Comparison of ENCODE assay signal across 13 cellular contexts in the genomic region with DNA sequence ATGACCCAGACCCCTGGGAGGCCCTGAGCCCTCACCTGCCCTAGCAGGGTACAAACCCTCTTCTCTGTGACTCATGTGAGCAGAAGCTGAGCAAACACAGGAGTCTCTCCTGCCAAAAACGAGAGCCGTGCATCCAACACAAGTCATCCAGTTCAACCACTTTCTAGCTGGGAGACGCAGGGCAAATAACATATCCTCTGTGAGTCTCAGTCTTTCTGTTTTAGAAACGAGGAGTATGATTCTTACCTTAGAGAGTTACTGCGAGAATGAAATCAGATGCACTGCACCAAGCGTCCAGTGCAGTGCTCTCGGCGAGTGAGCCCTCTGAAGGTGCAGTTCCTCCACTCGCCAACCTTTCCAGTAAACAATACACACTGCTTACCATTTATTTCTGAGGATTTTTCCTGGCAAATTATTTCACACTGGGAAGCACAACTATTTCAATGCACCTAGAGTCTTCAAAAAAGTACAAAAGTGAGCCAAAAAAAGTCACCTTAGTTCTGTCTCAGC.
DNase-seq lines count a peak whose midpoint lies in the region; ATAC-seq and TF ChIP-seq lines count a peak whose summit lies in the region.
"Had no signal": no experiment of that assay in that cellular context is flagged by ENCODE, and none has a peak within 500 bp of the region (broad histone marks: within the 10 kb centered on the region; RNA-seq: fewer than 3 reads in every experiment).

No MANE protein-coding gene starts in this region.

- no peak overlapping the region for H3K4me3 ChIP-seq in BLaER1 treated with 17β-estradiol and CSF1 and Interleukin-3, amounts not matched to agents 10 nM and 100 nM
- H3K4me3 ChIP-seq in PC-3 (ENCODE audit: low read length), result no peak overlapping the region; the same call in 1 of the 2 replicates
- H3K4me3 ChIP-seq: body of pancreas, dorsolateral prefrontal cortex had no signal

- H3K36me3 ChIP-seq in BLaER1 treated with 17β-estradiol and CSF1 and Interleukin-3, amounts not matched to agents 10 nM and 100 nM, result peaks cover 0 to 6% (median 0%) of the 10 kb centered on the region in 11 experiments; a peak in 1 of 22 replicates
- no peaks in the 10 kb centered on the region for H3K36me3 ChIP-seq in PC-3 (ENCODE audit: low read depth, low read length)

- no peaks in the 10 kb centered on the region for H3K79me2 ChIP-seq in PC-3 (ENCODE audit: low read length)

- H3K27me3 ChIP-seq in BLaER1 treated with 17β-estradiol and CSF1 and Interleukin-3, amounts not matched to agents 10 nM and 100 nM, result no peaks in the 10 kb centered on the region
- H3K27me3 ChIP-seq in PC-3 (ENCODE audit: low read length) (no peaks in the 10 kb centered on the region), foreskin keratinocyte (no peaks in the 10 kb centered on the region)
- H3K27me3 ChIP-seq: body of pancreas, dorsolateral prefrontal cortex had no signal

- ATAC-seq in PC-3 (peak; percentile 32), foreskin keratinocyte (peak; percentile 56), omental fat pad (ENCODE audit: low FRiP score) (no peak)
- ATAC-seq: body of pancreas; stimulated activated naive CD8-positive, alpha-beta T cell treated with anti-CD3 and anti-CD28 coated beads, Interleukin-15, amount 100 ng/mL, for 72 hours had no signal

- H3K9me3 ChIP-seq in BLaER1 treated with 17β-estradiol and CSF1 and Interleukin-3, amounts not matched to agents 10 nM and 100 nM (replicated peaks in 1 of 11), result peaks cover 17 to 29% (median 24%) of the 10 kb centered on the region in 11 experiments
- H3K9me3 ChIP-seq in PC-3 (ENCODE audit: low read length), result no peaks in the 10 kb centered on the region

- H3K27ac ChIP-seq in BLaER1 treated with 17β-estradiol and CSF1 and Interleukin-3, amounts not matched to agents 10 nM and 100 nM, result no peak overlapping the region
- H3K27ac ChIP-seq in PC-3 (ENCODE audit: low read length) (no peak overlapping the region), foreskin keratinocyte (no peak overlapping the region), substantia nigra (ENCODE audit: low read depth, low read length, poor library complexity, severe bottlenecking) (no peak overlapping the region)
- H3K27ac ChIP-seq: body of pancreas had no signal

- H3K4me1 ChIP-seq in BLaER1 treated with 17β-estradiol and CSF1 and Interleukin-3, amounts not matched to agents 10 nM and 100 nM, result peaks cover 0 to 11% (median 9%) of the 10 kb centered on the region in 10 experiments; a peak in 13 of 20 replicates
- H3K4me1 ChIP-seq in PC-3 (ENCODE audit: insufficient read depth, low read length) (peaks cover 34% of the 10 kb centered on the region), foreskin keratinocyte (no peaks in the 10 kb centered on the region)
- H3K4me1 ChIP-seq: body of pancreas had no signal

- POLR2A ChIA-PET in PC-3 (lab: Charles Lee; ENCODE audit: unreplicated experiment), result no interaction called here

- no peaks in the 10 kb centered on the region for H3F3A ChIP-seq in PC-3 (ENCODE audit: low read length, unreplicated experiment)

- peak overlapping the region in 8 of 11 experiments; percentile 30 to 69 (median 56); a peak in 13 of 22 replicates for H3K4me2 ChIP-seq in BLaER1 treated with 17β-estradiol and CSF1 and Interleukin-3, amounts not matched to agents 10 nM and 100 nM
- peak overlapping the region; percentile 68 for H3K4me2 ChIP-seq in PC-3 (ENCODE audit: low read length)

- peaks cover 0 to 5% (median 0%) of the 10 kb centered on the region in 11 experiments; a peak in 1 of 22 replicates for H4K20me1 ChIP-seq in BLaER1 treated with 17β-estradiol and CSF1 and Interleukin-3, amounts not matched to agents 10 nM and 100 nM
- H4K20me1 ChIP-seq in PC-3 (ENCODE audit: low read length), result no peaks in the 10 kb centered on the region

- H3K9me2 ChIP-seq in PC-3 (replicated peaks; ENCODE audit: low read length), result no peaks in the 10 kb centered on the region

- intact Hi-C loops in PC-3 (cut with micrococcal nuclease), result no loop called here

- DNase-seq in NCI-H146 (lab: John Stamatoyannopoulos, UW) (peak; percentile 82), PC-3 (peak; percentile 65), foreskin keratinocyte (peak in 1 of 2 donors; percentile 10), omental fat pad (ENCODE audit: low spot score) (no peak), substantia nigra (lab: John Stamatoyannopoulos, UW) (no peak), AG08396 (ENCODE audit: low spot score) (no peak), mesenteric fat pad (ENCODE audit: low spot score) (no peak)
- DNase-seq: activated naive CD4-positive, alpha-beta T cell treated with anti-CD3 and anti-CD28 coated beads, Interleukin-2, amount 10 ng/mL, durations not matched to agents 7 days and 5 days; NCI-H2227 treated with DMSO at 0.1 percent for 48 hours; stimulated activated naive CD8-positive, alpha-beta T cell treated with anti-CD3 and anti-CD28 coated beads, Interleukin-15, amount 100 ng/mL, for 72 hours had no signal

- no TSS peak for BruUV-seq in PC-3 (replicated peaks; lab: Mats Ljungman, UMichigan)

- CTCF ChIA-PET in PC-3 (lab: Charles Lee), result no interaction called here

- H2AFZ ChIP-seq in PC-3 (ENCODE audit: low read length), result no peak overlapping the region

- 0 out of 2 replicates have a peak, but pooled peaks have one; percentile 8 for TF ChIP-seq CTCF in PC-3 (conservative IDR thresholded peaks at IDR 0.05; ENCODE audit: low read depth, low read length)
- no peak for TF ChIP-seq CTCF in foreskin keratinocyte (conservative IDR thresholded peaks at IDR 0.05)
- TF ChIP-seq CTCF in omental fat pad (IDR thresholded peaks at IDR 0.05), result no peak

- no peak overlapping the region for H3K9ac ChIP-seq in BLaER1 treated with 17β-estradiol and CSF1 and Interleukin-3, amounts not matched to agents 10 nM and 100 nM
- H3K9ac ChIP-seq in PC-3 (ENCODE audit: low read length), result no peak overlapping the region

Comparison
In these comparisons a context has a peak if more than half of its experiments do, and no peak if none do; other contexts are left out.
1. DNase-seq: peak in NCI-H146 (single experiment) and PC-3 (single experiment); none in omental fat pad (single experiment), substantia nigra (0 of 49), AG08396 (single experiment) and mesenteric fat pad (single experiment).